9 cellular contexts compared by ENCODE assay signal in genomic region chrX:94058728-94059382, GRCh38.
DNase-seq lines count a peak whose midpoint lies in the region; ATAC-seq and TF ChIP-seq lines count a peak whose summit lies in the region.
"Had no signal": no experiment of that assay in that cellular context is flagged by ENCODE, and none has a peak within 500 bp of the region (broad histone marks: within the 10 kb centered on the region; RNA-seq: fewer than 3 reads in every experiment).

No MANE protein-coding gene starts in this region.

- H3K27ac ChIP-seq in dorsolateral prefrontal cortex (no peak overlapping the region), psoas muscle (no peak overlapping the region)

- peak; percentile 13 for DNase-seq in NCI-H146 (lab: John Stamatoyannopoulos, UW)
- DNase-seq in NCI-H146 treated with DMSO at 0.1 percent for 48 hours (lab: John Stamatoyannopoulos, UW; ENCODE audit: unreplicated experiment) = no peak
- DNase-seq in NCI-H460 (ENCODE audit: extremely low read depth, low read depth) = peak; percentile 77
- peak in 1 of 10 donors; percentile 17 for DNase-seq in dorsolateral prefrontal cortex
- no peak for DNase-seq in psoas muscle
- no peak for DNase-seq in NCI-H526 treated with DMSO at 0.1 percent for 48 hours (lab: John Stamatoyannopoulos, UW)
- no peak for DNase-seq in HuH-7 (ENCODE audit: low spot score)
- DNase-seq: NCI-H1436 had no signal

- WGBS in psoas muscle, 3 donors = 23 to 28% (median 25%) methylated on average over 9 of the region's 9 CpGs

- intact Hi-C loops in dorsolateral prefrontal cortex (cut with DNase I) (loop anchor here (10.0 kb wide), 1 partner anchor 184 kb away; no protein-coding TSS in a partner anchor), psoas muscle (cut with DNase I) (no loop called here)

- ATAC-seq in psoas muscle = no peak
- ATAC-seq in HG03565 (IDR thresholded peaks at IDR 0.05; ENCODE audit: unreplicated experiment) = no peak

- TF ChIP-seq CTCF in dorsolateral prefrontal cortex (IDR thresholded peaks at IDR 0.05 in 54 of 56, conservative IDR thresholded peaks at IDR 0.05 in 2 of 56; ENCODE audit: low read depth in 1 of 56, partially characterized antibody in 56 of 56) (peak in 53 of 56 donors; percentile 15 to 74 (median 56)), psoas muscle (IDR thresholded peaks at IDR 0.05) (peak; percentile 47)

- no peaks in the 10 kb centered on the region for H3K9me3 ChIP-seq in psoas muscle

- H3K27me3 ChIP-seq in dorsolateral prefrontal cortex (peaks cover 0 to 86% (median 16%) of the 10 kb centered on the region in 45 donors), psoas muscle (ENCODE audit: insufficient read depth in 3 of 3, low read length in 2 of 3) (peaks cover 0 to 18% (median 0%) of the 10 kb centered on the region in 3 donors)

- H3K4me3 ChIP-seq in dorsolateral prefrontal cortex = peak overlapping the region in 31 of 59 donors; percentile 1 to 48 (median 28)
- H3K4me3 ChIP-seq in psoas muscle = no peak overlapping the region

- no peaks in the 10 kb centered on the region for H3K36me3 ChIP-seq in psoas muscle (ENCODE audit: insufficient read depth in 1 of 2, low read depth in 1 of 2)

- no peaks in the 10 kb centered on the region for H3K4me1 ChIP-seq in psoas muscle

Comparison
In these comparisons a context has a peak if more than half of its experiments do, and no peak if none do; other contexts are left out.
1. DNase-seq: peak in NCI-H146 (single experiment) and NCI-H460 (single experiment); none in NCI-H146 treated with DMSO at 0.1 percent for 48 hours (single experiment), psoas muscle (0 of 2), NCI-H526 treated with DMSO at 0.1 percent for 48 hours (single experiment) and HuH-7 (single experiment).
2. intact Hi-C loops: an anchor here in dorsolateral prefrontal cortex (10.0 kb wide); none called in psoas muscle.